1 cellular context compared by ENCODE assay signal in genomic region chr3:58008140-58009025, GRCh38.
TF ChIP-seq lines count a peak whose summit lies in the region.

TSS of gene FLNB (plus strand) at chr3:58008422. CDS start at chr3:58008565, 143 bp downstream.

TF ChIP-seq in HepG2, 621 proteins besides CTCF, POLR2A, EP300 and RAD21 (continued from another document and continues in another):
- TF ChIP-seq, protein P1, sequence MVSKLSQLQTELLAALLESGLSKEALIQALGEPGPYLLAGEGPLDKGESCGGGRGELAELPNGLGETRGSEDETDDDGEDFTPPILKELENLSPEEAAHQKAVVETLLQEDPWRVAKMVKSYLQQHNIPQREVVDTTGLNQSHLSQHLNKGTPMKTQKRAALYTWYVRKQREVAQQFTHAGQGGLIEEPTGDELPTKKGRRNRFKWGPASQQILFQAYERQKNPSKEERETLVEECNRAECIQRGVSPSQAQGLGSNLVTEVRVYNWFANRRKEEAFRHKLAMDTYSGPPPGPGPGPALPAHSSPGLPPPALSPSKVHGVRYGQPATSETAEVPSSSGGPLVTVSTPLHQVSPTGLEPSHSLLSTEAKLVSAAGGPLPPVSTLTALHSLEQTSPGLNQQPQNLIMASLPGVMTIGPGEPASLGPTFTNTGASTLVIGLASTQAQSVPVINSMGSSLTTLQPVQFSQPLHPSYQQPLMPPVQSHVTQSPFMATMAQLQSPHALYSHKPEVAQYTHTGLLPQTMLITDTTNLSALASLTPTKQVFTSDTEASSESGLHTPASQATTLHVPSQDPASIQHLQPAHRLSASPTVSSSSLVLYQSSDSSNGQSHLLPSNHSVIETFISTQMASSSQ (IDR thresholded peaks at IDR 0.05; ENCODE audit: low read depth), result no peak
- TF ChIP-seq, protein P1 (CRISPR knock-in tag; IDR thresholded peaks at IDR 0.05; ENCODE audit: borderline replicate concordance), result no peak
- TF ChIP-seq BCLAF1 (IDR thresholded peaks at IDR 0.05), result no peak
- TF ChIP-seq FOXP4 (CRISPR knock-in tag; IDR thresholded peaks at IDR 0.05), result no peak; the same call in 1 of the 2 replicates
- TF ChIP-seq SAFB2 (CRISPR knock-in tag; IDR thresholded peaks at IDR 0.05; ENCODE audit: borderline replicate concordance, low read depth), result no peak; the same call in 1 of the 2 replicates
- TF ChIP-seq ZBTB21 (CRISPR knock-in tag; IDR thresholded peaks at IDR 0.05), result no peak
- 0 out of 2 replicates have a peak, but pooled peaks have one; percentile 50 for TF ChIP-seq THAP7 (CRISPR knock-in tag; IDR thresholded peaks at IDR 0.05)
- no peak for TF ChIP-seq ZNF296 (CRISPR knock-in tag; conservative IDR thresholded peaks at IDR 0.05)
- TF ChIP-seq IKZF5 (CRISPR knock-in tag; IDR thresholded peaks at IDR 0.05), result peak; percentile 78; the same call in 1 of the 2 replicates
- TF ChIP-seq, protein P2, sequence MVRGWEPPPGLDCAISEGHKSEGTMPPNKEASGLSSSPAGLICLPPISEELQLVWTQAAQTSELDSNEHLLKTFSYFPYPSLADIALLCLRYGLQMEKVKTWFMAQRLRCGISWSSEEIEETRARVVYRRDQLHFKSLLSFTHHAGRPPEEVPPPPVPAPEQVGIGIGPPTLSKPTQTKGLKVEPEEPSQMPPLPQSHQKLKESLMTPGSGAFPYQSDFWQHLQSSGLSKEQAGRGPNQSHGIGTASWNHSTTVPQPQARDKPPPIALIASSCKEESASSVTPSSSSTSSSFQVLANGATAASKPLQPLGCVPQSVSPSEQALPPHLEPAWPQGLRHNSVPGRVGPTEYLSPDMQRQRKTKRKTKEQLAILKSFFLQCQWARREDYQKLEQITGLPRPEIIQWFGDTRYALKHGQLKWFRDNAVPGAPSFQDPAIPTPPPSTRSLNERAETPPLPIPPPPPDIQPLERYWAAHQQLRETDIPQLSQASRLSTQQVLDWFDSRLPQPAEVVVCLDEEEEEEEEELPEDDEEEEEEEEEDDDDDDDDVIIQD (CRISPR knock-in tag; IDR thresholded peaks at IDR 0.05; ENCODE audit: low read depth), result no peak
- no peak for TF ChIP-seq SKIL (CRISPR knock-in tag; IDR thresholded peaks at IDR 0.05; ENCODE audit: borderline replicate concordance)
- TF ChIP-seq KDM3A (CRISPR knock-in tag; IDR thresholded peaks at IDR 0.05; ENCODE audit: low read depth), result peak; percentile 41; the same call in 1 of the 2 replicates
- 0 out of 2 replicates have a peak, but pooled peaks have one; percentile 48 for TF ChIP-seq ZNF264 (CRISPR knock-in tag; IDR thresholded peaks at IDR 0.05)
- no peak for TF ChIP-seq MIER3 (CRISPR knock-in tag; IDR thresholded peaks at IDR 0.05; ENCODE audit: borderline replicate concordance)
- peak; percentile 88; the same call in 1 of the 2 replicates for TF ChIP-seq ZMAT3 (CRISPR knock-in tag; conservative IDR thresholded peaks at IDR 0.05)
- TF ChIP-seq SMAD1 (CRISPR knock-in tag; IDR thresholded peaks at IDR 0.05; ENCODE audit: borderline replicate concordance, low read depth), result peak; percentile 91; the same call in 1 of the 2 replicates
- peak; percentile 78 for TF ChIP-seq ZFP90 (CRISPR knock-in tag; IDR thresholded peaks at IDR 0.05; ENCODE audit: borderline replicate concordance)
- TF ChIP-seq NFIC (IDR thresholded peaks at IDR 0.05; ENCODE audit: low read length), result no peak
- TF ChIP-seq MEIS2 (CRISPR knock-in tag; IDR thresholded peaks at IDR 0.05), result peak; percentile 69; the same call in 1 of the 2 replicates
- peak; percentile 70; the same call in 1 of the 2 replicates for TF ChIP-seq NR1H2 (CRISPR knock-in tag; IDR thresholded peaks at IDR 0.05; ENCODE audit: borderline replicate concordance, low read depth)
- no peak for TF ChIP-seq SCMH1 (CRISPR knock-in tag; IDR thresholded peaks at IDR 0.05; ENCODE audit: borderline replicate concordance)
- TF ChIP-seq SMARCC2 (IDR thresholded peaks at IDR 0.05), result no peak
- TF ChIP-seq, protein P3, sequence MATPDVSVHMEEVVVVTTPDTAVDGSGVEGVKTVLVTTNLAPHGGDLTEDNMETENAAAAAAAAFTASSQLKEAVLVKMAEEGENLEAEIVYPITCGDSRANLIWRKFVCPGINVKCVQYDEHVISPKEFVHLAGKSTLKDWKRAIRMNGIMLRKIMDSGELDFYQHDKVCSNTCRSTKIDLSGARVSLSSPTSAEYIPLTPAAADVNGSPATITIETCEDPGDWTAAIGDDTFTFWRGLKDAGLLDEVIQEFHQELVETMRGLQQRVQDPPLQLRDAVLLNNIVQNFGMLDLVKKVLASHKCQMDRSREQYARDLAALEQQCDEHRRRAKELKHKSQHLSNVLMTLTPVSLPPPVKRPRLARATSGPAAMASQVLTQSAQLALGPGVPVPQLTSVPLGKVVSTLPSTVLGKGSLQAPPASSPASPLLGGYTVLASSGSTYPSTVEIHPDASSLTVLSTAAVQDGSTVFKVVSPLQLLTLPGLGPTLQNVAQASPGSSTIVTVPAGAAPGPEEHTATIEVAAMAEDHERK (CRISPR knock-in tag; IDR thresholded peaks at IDR 0.05; ENCODE audit: low read depth), result no peak
- TF ChIP-seq, protein P4, sequence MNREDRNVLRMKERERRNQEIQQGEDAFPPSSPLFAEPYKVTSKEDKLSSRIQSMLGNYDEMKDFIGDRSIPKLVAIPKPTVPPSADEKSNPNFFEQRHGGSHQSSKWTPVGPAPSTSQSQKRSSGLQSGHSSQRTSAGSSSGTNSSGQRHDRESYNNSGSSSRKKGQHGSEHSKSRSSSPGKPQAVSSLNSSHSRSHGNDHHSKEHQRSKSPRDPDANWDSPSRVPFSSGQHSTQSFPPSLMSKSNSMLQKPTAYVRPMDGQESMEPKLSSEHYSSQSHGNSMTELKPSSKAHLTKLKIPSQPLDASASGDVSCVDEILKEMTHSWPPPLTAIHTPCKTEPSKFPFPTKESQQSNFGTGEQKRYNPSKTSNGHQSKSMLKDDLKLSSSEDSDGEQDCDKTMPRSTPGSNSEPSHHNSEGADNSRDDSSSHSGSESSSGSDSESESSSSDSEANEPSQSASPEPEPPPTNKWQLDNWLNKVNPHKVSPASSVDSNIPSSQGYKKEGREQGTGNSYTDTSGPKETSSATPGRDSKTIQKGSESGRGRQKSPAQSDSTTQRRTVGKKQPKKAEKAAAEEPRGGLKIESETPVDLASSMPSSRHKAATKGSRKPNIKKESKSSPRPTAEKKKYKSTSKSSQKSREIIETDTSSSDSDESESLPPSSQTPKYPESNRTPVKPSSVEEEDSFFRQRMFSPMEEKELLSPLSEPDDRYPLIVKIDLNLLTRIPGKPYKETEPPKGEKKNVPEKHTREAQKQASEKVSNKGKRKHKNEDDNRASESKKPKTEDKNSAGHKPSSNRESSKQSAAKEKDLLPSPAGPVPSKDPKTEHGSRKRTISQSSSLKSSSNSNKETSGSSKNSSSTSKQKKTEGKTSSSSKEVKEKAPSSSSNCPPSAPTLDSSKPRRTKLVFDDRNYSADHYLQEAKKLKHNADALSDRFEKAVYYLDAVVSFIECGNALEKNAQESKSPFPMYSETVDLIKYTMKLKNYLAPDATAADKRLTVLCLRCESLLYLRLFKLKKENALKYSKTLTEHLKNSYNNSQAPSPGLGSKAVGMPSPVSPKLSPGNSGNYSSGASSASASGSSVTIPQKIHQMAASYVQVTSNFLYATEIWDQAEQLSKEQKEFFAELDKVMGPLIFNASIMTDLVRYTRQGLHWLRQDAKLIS (CRISPR knock-in tag; IDR thresholded peaks at IDR 0.05), result 0 out of 2 replicates have a peak, but pooled peaks have one; percentile 35
- peak; percentile 56; the same call in 1 of the 2 replicates for TF ChIP-seq TGIF2 (CRISPR knock-in tag; IDR thresholded peaks at IDR 0.05)
- TF ChIP-seq NRL (CRISPR knock-in tag; IDR thresholded peaks at IDR 0.05; ENCODE audit: borderline replicate concordance), result peak; percentile 87
- no peak for TF ChIP-seq ELF4 (CRISPR knock-in tag; IDR thresholded peaks at IDR 0.05; ENCODE audit: borderline replicate concordance)
- peak; percentile 59 for TF ChIP-seq ZNF781 (CRISPR knock-in tag; IDR thresholded peaks at IDR 0.05; ENCODE audit: borderline replicate concordance, not compliant biosample characterization)
- TF ChIP-seq IRX3 (CRISPR knock-in tag; IDR thresholded peaks at IDR 0.05; ENCODE audit: borderline replicate concordance, low read depth), result 0 out of 2 replicates have a peak, but pooled peaks have one; percentile 79
- TF ChIP-seq ZNF468 (CRISPR knock-in tag; IDR thresholded peaks at IDR 0.05), result no peak
- TF ChIP-seq TOPORS (CRISPR knock-in tag; IDR thresholded peaks at IDR 0.05), result peak; percentile 83
- TF ChIP-seq HOXA3 (CRISPR knock-in tag; IDR thresholded peaks at IDR 0.05), result peak; percentile 66
